1 cellular context compared by ENCODE assay signal in the genomic region with DNA sequence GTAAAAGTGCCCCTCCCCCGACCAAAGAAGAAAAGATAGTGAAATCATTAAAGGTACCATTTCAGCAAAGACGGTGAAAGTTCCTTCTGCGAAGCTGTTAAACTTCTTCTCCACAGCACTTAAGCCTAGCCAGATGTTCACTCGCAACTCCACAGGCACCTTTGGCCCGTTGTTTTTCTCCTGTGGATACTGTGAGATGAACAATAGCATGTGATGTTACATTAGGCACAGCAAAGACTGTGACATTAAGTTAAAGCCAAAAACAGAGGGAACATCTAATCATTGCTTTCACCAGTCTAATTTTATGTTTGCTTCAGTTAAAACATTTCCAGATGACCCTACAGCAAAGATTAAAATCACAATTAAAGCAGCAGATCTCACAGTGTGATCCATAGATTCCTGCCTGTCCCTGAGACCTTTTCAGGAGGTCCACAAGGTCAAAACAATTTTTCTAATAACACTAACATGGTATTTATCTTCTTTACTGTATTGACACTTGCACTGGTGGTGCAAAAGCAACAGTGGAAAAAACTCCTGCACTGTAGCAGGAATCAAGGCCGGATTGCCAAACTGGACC.
TF ChIP-seq lines count a peak whose summit lies in the region.

No MANE protein-coding gene starts in this region.

TF ChIP-seq in SK-N-SH, 30 proteins besides CTCF, POLR2A, EP300 and RAD21 (continued from another document):
- peak; percentile 62; the same call in 1 of the 2 replicates for TF ChIP-seq RCOR1 (IDR thresholded peaks at IDR 0.05; ENCODE audit: low read length)
